Comparison of ENCODE assay signal across 8 cellular contexts in genomic region chr10:111598433-111599059, GRCh38.
A peak's percentile ranks its signal among the peaks of the same experiment; 100 is the strongest.
DNase-seq lines count a peak whose midpoint lies in the region; ATAC-seq and TF ChIP-seq lines count a peak whose summit lies in the region.

No MANE protein-coding gene starts in this region.

- H3K4me3 Mint-ChIP-seq in natural killer cell (no peak overlapping the region), endodermal cell (no peak overlapping the region)
- no peak overlapping the region for H3K4me3 Mint-ChIP-seq in natural killer cell treated with Interleukin-12 subunit alpha and Interleukin-12 subunit beta and Interleukin-15 and Interleukin-18, amount 100 ng/mL, for 72 hours

- DNase-seq in natural killer cell = no peak
- DNase-seq in natural killer cell treated with Interleukin-12 subunit alpha and Interleukin-12 subunit beta and Interleukin-15 and Interleukin-18, amount 100 ng/mL, for 72 hours (ENCODE audit: low spot score) = no peak
- peak; percentile 18 for DNase-seq in HCEC 1CT
- peak; percentile 50 for DNase-seq in LNCaP clone FGC (ENCODE audit: low read depth)
- peak; percentile 8 for DNase-seq in activated CD4-positive, alpha-beta T cell treated with anti-CD3 and anti-CD28 coated beads for 1 hour
- peak; percentile 87 for DNase-seq in endodermal cell
- DNase-seq in middle frontal gyrus (ENCODE audit: extremely low spot score, low spot score) = peak; percentile 14
- peak; percentile 44 for DNase-seq in stromal cell of bone marrow (ENCODE audit: low read depth)

- H3K36me3 Mint-ChIP-seq in natural killer cell (no peaks in the 10 kb centered on the region), endodermal cell (ENCODE audit: low read depth) (no peaks in the 10 kb centered on the region)
- no peaks in the 10 kb centered on the region for H3K36me3 Mint-ChIP-seq in natural killer cell treated with Interleukin-12 subunit alpha and Interleukin-12 subunit beta and Interleukin-15 and Interleukin-18, amount 100 ng/mL, for 72 hours

- H3K4me3 ChIP-seq in LNCaP clone FGC (ENCODE audit: low read depth, low read length) = no peak overlapping the region
- no peak overlapping the region for H3K4me3 ChIP-seq in endodermal cell (ENCODE audit: low read length)

- H3K27ac ChIP-seq in endodermal cell (ENCODE audit: low read depth, low read length) = no peak overlapping the region

- WGBS in endodermal cell (ENCODE audit: insufficient coverage in 1 of 2, insufficient read length in 1 of 2), 2 experiments = 40% methylated on average over 5 to 6 of the region's 6 CpGs

- H3K4me1 ChIP-seq in endodermal cell (ENCODE audit: control insufficient read depth, insufficient read depth, low read length) = no peaks in the 10 kb centered on the region

- no peaks in the 10 kb centered on the region for H3K9me3 ChIP-seq in endodermal cell (ENCODE audit: control insufficient read depth, low read length)

- ATAC-seq in natural killer cell = peak in 2 of 3 donors; percentile 54 to 61
- ATAC-seq in natural killer cell treated with Interleukin-12 subunit alpha and Interleukin-12 subunit beta and Interleukin-15 and Interleukin-18, amount 100 ng/mL, for 72 hours = no peak

- no peaks in the 10 kb centered on the region for H3K36me3 ChIP-seq in endodermal cell (ENCODE audit: control insufficient read depth, insufficient read depth, low read length)

- no peak overlapping the region for H3K27ac Mint-ChIP-seq in natural killer cell
- H3K27ac Mint-ChIP-seq in natural killer cell treated with Interleukin-12 subunit alpha and Interleukin-12 subunit beta and Interleukin-15 and Interleukin-18, amount 100 ng/mL, for 72 hours = no peak overlapping the region
- no peak overlapping the region for H3K27ac Mint-ChIP-seq in endodermal cell

- peak; percentile 49 for TF ChIP-seq CTCF in natural killer cell (IDR thresholded peaks at IDR 0.05)
- TF ChIP-seq CTCF in LNCaP clone FGC (IDR thresholded peaks at IDR 0.05; ENCODE audit: control insufficient read depth, extremely low read depth, insufficient read depth) = peak; percentile 85
- peak; percentile 97 for TF ChIP-seq CTCF in endodermal cell (conservative IDR thresholded peaks at IDR 0.05)

- no peak overlapping the region for H3K9ac ChIP-seq in endodermal cell (ENCODE audit: extremely low read depth, low read length, poor library complexity, severe bottlenecking)

- H3K4me1 Mint-ChIP-seq in natural killer cell = no peaks in the 10 kb centered on the region
- no peaks in the 10 kb centered on the region for H3K4me1 Mint-ChIP-seq in natural killer cell treated with Interleukin-12 subunit alpha and Interleukin-12 subunit beta and Interleukin-15 and Interleukin-18, amount 100 ng/mL, for 72 hours (ENCODE audit: low read depth in 2 of 2)
- peaks cover 3% of the 10 kb centered on the region for H3K4me1 Mint-ChIP-seq in endodermal cell

- intact Hi-C loops in natural killer cell (cut with micrococcal nuclease) = loop anchor here (2.0 to 5.0 kb wide), 2 partner anchors 24 to 851 kb away; no protein-coding TSS in a partner anchor

- H3K27me3 Mint-ChIP-seq in natural killer cell (ENCODE audit: low read depth in 2 of 2) (peaks cover 0 to 3% of the 10 kb centered on the region in 2 donors), endodermal cell (ENCODE audit: insufficient read depth) (no peaks in the 10 kb centered on the region)
- H3K27me3 Mint-ChIP-seq in natural killer cell treated with Interleukin-12 subunit alpha and Interleukin-12 subunit beta and Interleukin-15 and Interleukin-18, amount 100 ng/mL, for 72 hours = peaks cover 3 to 8% of the 10 kb centered on the region in 2 donors

- H3K9me3 Mint-ChIP-seq in natural killer cell (peaks cover 0 to 2% of the 10 kb centered on the region in 2 donors), endodermal cell (no peaks in the 10 kb centered on the region)
- no peaks in the 10 kb centered on the region for H3K9me3 Mint-ChIP-seq in natural killer cell treated with Interleukin-12 subunit alpha and Interleukin-12 subunit beta and Interleukin-15 and Interleukin-18, amount 100 ng/mL, for 72 hours

- H3K27me3 ChIP-seq in endodermal cell (ENCODE audit: control insufficient read depth, insufficient read depth, low read length, poor library complexity, severe bottlenecking) = no peaks in the 10 kb centered on the region

Comparison
In these comparisons a context has a peak if more than half of its experiments do, and no peak if none do; other contexts are left out.
1. ATAC-seq: peak in natural killer cell (2 of 3); none in natural killer cell treated with Interleukin-12 subunit alpha and Interleukin-12 subunit beta and Interleukin-15 and Interleukin-18, amount 100 ng/mL, for 72 hours (0 of 2).
2. DNase-seq: peak in HCEC 1CT (single experiment), LNCaP clone FGC (single experiment), activated CD4-positive, alpha-beta T cell treated with anti-CD3 and anti-CD28 coated beads for 1 hour (single experiment), endodermal cell (single experiment), middle frontal gyrus (single experiment) and stromal cell of bone marrow (single experiment); none in natural killer cell (single experiment) and natural killer cell treated with Interleukin-12 subunit alpha and Interleukin-12 subunit beta and Interleukin-15 and Interleukin-18, amount 100 ng/mL, for 72 hours (single experiment).
3. Peak in every context shown above with its lines, with median percentiles within 50 percentile points of each other: CTCF ChIP-seq.